8 cellular contexts compared by ENCODE assay signal in the genomic region with DNA sequence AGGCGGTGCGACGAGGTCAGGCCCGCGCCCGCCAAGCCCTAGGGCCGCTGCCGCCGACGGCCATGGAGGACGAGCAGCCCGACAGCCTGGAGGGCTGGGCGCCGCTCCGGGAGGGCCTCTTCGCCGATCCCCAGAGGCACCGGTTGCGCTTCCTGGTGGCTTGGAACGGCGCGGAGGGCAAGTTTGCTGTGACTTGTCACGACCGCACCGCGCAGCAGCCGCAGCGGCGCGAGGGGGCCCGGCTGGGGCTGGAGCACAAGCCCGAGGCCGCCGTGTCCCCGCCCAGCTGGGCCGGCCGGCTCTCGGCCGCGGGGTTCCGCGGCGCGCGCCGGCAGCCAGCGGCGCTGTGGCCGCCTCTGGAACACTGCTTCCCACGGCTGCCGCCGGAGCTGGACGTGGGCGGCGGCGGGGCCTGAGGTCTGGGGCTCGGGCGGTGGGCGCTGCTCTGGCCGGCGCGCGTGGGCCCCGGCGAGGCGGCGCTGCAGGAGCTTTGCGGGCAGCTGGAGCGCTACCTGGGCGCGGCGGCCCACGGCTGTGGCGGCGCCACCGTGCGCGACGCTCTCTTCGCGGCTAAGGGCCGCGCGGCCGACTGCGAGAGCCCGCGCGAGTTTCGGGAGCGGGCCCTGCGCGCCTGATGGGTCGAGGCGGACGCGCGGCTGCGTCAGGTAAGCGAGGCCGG. TPM values are rescaled to one million over a fixed set of nuclear protein-coding genes. Genes with fewer than 3 reads are reported as not detected.
DNase-seq lines count a peak whose midpoint lies in the region; ATAC-seq, FAIRE-seq and TF ChIP-seq lines count a peak whose summit lies in the region.
"Not testable (repeated sequence)": the region's sequence is repeated elsewhere in the genome, so short reads cannot be mapped to it uniquely, and the experiment has no call there.

No MANE protein-coding gene starts in this region.

- H3K23me2 ChIP-seq in H1 (ENCODE audit: low read depth, low read length) = not testable (repeated sequence)

- H3K36me3 Mint-ChIP-seq in activated T-helper 1 cell treated with anti-CD3 and anti-CD28 coated beads, Interleukin-12 subunit alpha, Interleukin-12 subunit beta, Interleukin-2, Interleukin-4 antibody, amounts not matched to agents 30 ng/mL and 10 ng/mL and 1 ng/mL, durations not matched to agents 14 hours and 24 hours and 36 hours (ENCODE audit: low read depth) = not testable (repeated sequence)

- not testable (repeated sequence) for FAIRE-seq in H1 (lab: Jason Lieb, UNC)

- H4K5ac ChIP-seq in H1 (ENCODE audit: insufficient read length, low read depth, low read length) = not testable (repeated sequence)

- not testable (repeated sequence) for H3K36me3 ChIP-seq in H1 (ENCODE audit: control insufficient read depth in 2 of 4, insufficient read depth in 4 of 4, low read length in 3 of 4); kidney epithelial cell (ENCODE audit: control insufficient read depth, insufficient read depth, low read length); rectal smooth muscle tissue (ENCODE audit: control insufficient read depth, insufficient read depth, low read length); uterus

- H2BK5ac ChIP-seq in H1 (ENCODE audit: low read depth, low read length) = not testable (repeated sequence)

- POLR2A ChIA-PET in H1 (lab: Charles Lee; ENCODE audit: partially characterized antibody) = not testable (repeated sequence)

- H3K4me3 ChIP-seq in GM08714 (ENCODE audit: low read length) = peak overlapping the region; percentile 36; the same call in 1 of the 2 replicates
- H3K4me3 ChIP-seq in H1 (ENCODE audit: extremely low read depth in 1 of 4, insufficient read depth in 2 of 4, low read depth in 3 of 4, low read length in 4 of 4) = peak overlapping the region in 2 of 4 experiments; percentile 34 to 48; a peak in 5 of 8 replicates
- peak overlapping the region; percentile 35 for H3K4me3 ChIP-seq in kidney epithelial cell (ENCODE audit: low read depth, low read length)
- peak overlapping the region; percentile 27 for H3K4me3 ChIP-seq in rectal smooth muscle tissue (ENCODE audit: low read length)
- peak overlapping the region; percentile 27 to 54 for H3K4me3 ChIP-seq in uterus

- DNase-seq in OCI-M1 (lab: John Stamatoyannopoulos, UW) (peak; percentile 38), H1 (ENCODE audit: low read depth in 1 of 2, low spot score in 2 of 2) (peak in 1 of 2 experiments; percentile 65), uterus (peak in 1 of 2 donors; percentile 47)
- not testable (repeated sequence) for DNase-seq in activated T-helper 1 cell treated with anti-CD3 and anti-CD28 coated beads, Interleukin-12 subunit alpha, Interleukin-12 subunit beta, Interleukin-2, Interleukin-4 antibody, amounts not matched to agents 30 ng/mL and 10 ng/mL and 1 ng/mL, durations not matched to agents 14 hours and 24 hours and 36 hours (ENCODE audit: low spot score); kidney epithelial cell (ENCODE audit: low read depth)

- TF ChIP-seq EP300 in H1 (IDR thresholded peaks at IDR 0.05; ENCODE audit: borderline replicate concordance in 1 of 2, low read depth in 2 of 2, low read length in 2 of 2) = not testable (repeated sequence)

- H3K9ac ChIP-seq in H1 (replicated peaks in 1 of 4; ENCODE audit: extremely low read depth in 1 of 4, low read depth in 3 of 4, low read length in 3 of 4); rectal smooth muscle tissue (ENCODE audit: low read length): not testable (repeated sequence)

- H3K27me3 ChIP-seq in H1 (replicated peaks in 1 of 4; ENCODE audit: control insufficient read depth in 3 of 4, extremely low read depth in 1 of 4, insufficient read depth in 3 of 4, low read length in 3 of 4); kidney epithelial cell (ENCODE audit: control insufficient read depth, insufficient read depth, low read length); rectal smooth muscle tissue (ENCODE audit: control insufficient read depth, insufficient read depth, low read length); uterus: not testable (repeated sequence)

- not testable (repeated sequence) for H2BK12ac ChIP-seq in H1 (ENCODE audit: low read depth, low read length)

- not testable (repeated sequence) for H2BK15ac ChIP-seq in H1 (ENCODE audit: low read length)

- H3K79me2 ChIP-seq in H1 (ENCODE audit: control insufficient read depth in 1 of 2, insufficient read depth in 2 of 2, low read length in 2 of 2) = not testable (repeated sequence)

- CTCF ChIA-PET in H1 (lab: Charles Lee; ENCODE audit: partially characterized antibody) = not testable (repeated sequence)

- not testable (repeated sequence) for H4K8ac ChIP-seq in H1 (ENCODE audit: extremely low read depth, insufficient read depth, low read length)

- not testable (repeated sequence) for TF ChIP-seq RAD21 in H1 (IDR thresholded peaks at IDR 0.05 in 1 of 2, conservative IDR thresholded peaks at IDR 0.05 in 1 of 2; ENCODE audit: low read depth in 2 of 2, low read length in 2 of 2)

- peak overlapping the region; percentile 37 for H3K4me3 Mint-ChIP-seq in activated T-helper 1 cell treated with anti-CD3 and anti-CD28 coated beads, Interleukin-12 subunit alpha, Interleukin-12 subunit beta, Interleukin-2, Interleukin-4 antibody, amounts not matched to agents 30 ng/mL and 10 ng/mL and 1 ng/mL, durations not matched to agents 14 hours and 24 hours and 36 hours

- WGBS in H1 (ENCODE audit: extremely low coverage in 1 of 2, insufficient coverage in 1 of 2, insufficient read length in 1 of 2, insufficient replicate concordance in 2 of 2, low coverage in 1 of 2, low lambda C conversion rate in 2 of 2, missing lambda C conversion rate in 1 of 2), 2 experiments = no CpG with 5 or more reads among the region's 101 CpGs

- H3K9me3 Mint-ChIP-seq in activated T-helper 1 cell treated with anti-CD3 and anti-CD28 coated beads, Interleukin-12 subunit alpha, Interleukin-12 subunit beta, Interleukin-2, Interleukin-4 antibody, amounts not matched to agents 30 ng/mL and 10 ng/mL and 1 ng/mL, durations not matched to agents 14 hours and 24 hours and 36 hours = not testable (repeated sequence)

- intact Hi-C loops in activated T-helper 1 cell treated with anti-CD3 and anti-CD28 coated beads, Interleukin-12 subunit alpha, Interleukin-12 subunit beta, Interleukin-2, Interleukin-4 antibody, amounts not matched to agents 30 ng/mL and 10 ng/mL and 1 ng/mL, durations not matched to agents 14 hours and 24 hours and 36 hours (cut with micrococcal nuclease); uterus (cut with DNase I; ENCODE audit: low total_unique reads): not testable (repeated sequence)

- not testable (repeated sequence) for H2BK20ac ChIP-seq in H1 (ENCODE audit: low read length)

- not testable (repeated sequence) for H4K20me1 ChIP-seq in H1 (replicated peaks in 1 of 2; ENCODE audit: control insufficient read depth in 1 of 2, insufficient read depth in 2 of 2, low read length in 2 of 2)

- H3K79me1 ChIP-seq in H1 (ENCODE audit: low read depth, low read length) = not testable (repeated sequence)

- not testable (repeated sequence) for H3K27ac Mint-ChIP-seq in activated T-helper 1 cell treated with anti-CD3 and anti-CD28 coated beads, Interleukin-12 subunit alpha, Interleukin-12 subunit beta, Interleukin-2, Interleukin-4 antibody, amounts not matched to agents 30 ng/mL and 10 ng/mL and 1 ng/mL, durations not matched to agents 14 hours and 24 hours and 36 hours

- not testable (repeated sequence) for H2AFZ ChIP-seq in H1 (ENCODE audit: low read length)

- not testable (repeated sequence) for H4K91ac ChIP-seq in H1 (replicated peaks; ENCODE audit: insufficient read length, low read length)

- TF ChIP-seq POLR2A in H1 (IDR thresholded peaks at IDR 0.05; ENCODE audit: control extremely low read depth in 1 of 2, low read depth in 2 of 2, low read length in 2 of 2) = not testable (repeated sequence)
- peak in 1 of 2 donors; percentile 21 for TF ChIP-seq POLR2A in uterus (IDR thresholded peaks at IDR 0.05)

- H3K27ac ChIP-seq in H1 (ENCODE audit: low read depth, low read length) = not testable (repeated sequence)
- H3K27ac ChIP-seq in rectal smooth muscle tissue (ENCODE audit: low read depth, low read length) = peak overlapping the region; percentile 61
- peak overlapping the region; percentile 92 to 96 for H3K27ac ChIP-seq in uterus

- not testable (repeated sequence) for TF ChIP-seq CTCF in H1 (IDR thresholded peaks at IDR 0.05; ENCODE audit: control extremely low read depth in 1 of 3, insufficient read depth in 1 of 3, low read depth in 1 of 3, low read length in 3 of 3); kidney epithelial cell (IDR thresholded peaks at IDR 0.05; ENCODE audit: insufficient read depth, low read length, poor library complexity, severe bottlenecking); uterus (IDR thresholded peaks at IDR 0.05)

- H3K14ac ChIP-seq in H1 (ENCODE audit: insufficient read length) = not testable (repeated sequence)

- H2BK120ac ChIP-seq in H1 (replicated peaks; ENCODE audit: low read depth, low read length) = not testable (repeated sequence)

- H3K9me3 ChIP-seq in H1 (ENCODE audit: insufficient read depth in 2 of 2, low read depth in 1 of 2, low read length in 1 of 2); uterus: not testable (repeated sequence)

- H3K18ac ChIP-seq in H1 (ENCODE audit: extremely low read depth, low read length) = not testable (repeated sequence)

- not testable (repeated sequence) for H3K4me1 ChIP-seq in H1 (replicated peaks in 1 of 4; ENCODE audit: control insufficient read depth in 3 of 4, insufficient read depth in 4 of 4, low read length in 3 of 4); rectal smooth muscle tissue (ENCODE audit: control insufficient read depth, insufficient read depth, low read length); uterus

- H3K4me1 Mint-ChIP-seq in activated T-helper 1 cell treated with anti-CD3 and anti-CD28 coated beads, Interleukin-12 subunit alpha, Interleukin-12 subunit beta, Interleukin-2, Interleukin-4 antibody, amounts not matched to agents 30 ng/mL and 10 ng/mL and 1 ng/mL, durations not matched to agents 14 hours and 24 hours and 36 hours (ENCODE audit: low read depth) = not testable (repeated sequence)

- peak; percentile 70 for ATAC-seq in HG02798 (IDR thresholded peaks at IDR 0.05; ENCODE audit: poor library complexity, unreplicated experiment)

- not testable (repeated sequence) for H3K4ac ChIP-seq in H1 (replicated peaks; ENCODE audit: insufficient read length, low read depth, low read length)

- not testable (repeated sequence) for H2AK5ac ChIP-seq in H1 (ENCODE audit: low read depth, low read length)

- not testable (repeated sequence) for H3K23ac ChIP-seq in H1 (ENCODE audit: insufficient read length)

- H3K56ac ChIP-seq in H1 (replicated peaks; ENCODE audit: insufficient read length, low read depth, low read length) = not testable (repeated sequence)

- peaks cover 26% of the 10 kb centered on the region for H3K27me3 Mint-ChIP-seq in activated T-helper 1 cell treated with anti-CD3 and anti-CD28 coated beads, Interleukin-12 subunit alpha, Interleukin-12 subunit beta, Interleukin-2, Interleukin-4 antibody, amounts not matched to agents 30 ng/mL and 10 ng/mL and 1 ng/mL, durations not matched to agents 14 hours and 24 hours and 36 hours (ENCODE audit: insufficient read depth)

- H3K4me2 ChIP-seq in H1 (ENCODE audit: insufficient read depth in 1 of 2, low read depth in 2 of 2, low read length in 2 of 2) = peak overlapping the region in 1 of 2 experiments; percentile 42; a peak in 2 of 4 replicates

RNA-seq across cellular contexts. Expression of a gene that starts 25.4 kb away (rescaled TPM):
- 1.1 and 1.5 TPM in 2 replicates for total RNA-seq in activated T-helper 1 cell treated with anti-CD3 and anti-CD28 coated beads, Interleukin-12 subunit alpha, Interleukin-12 subunit beta, Interleukin-2, Interleukin-4 antibody, amounts not matched to agents 30 ng/mL and 10 ng/mL and 1 ng/mL, durations not matched to agents 14 hours and 24 hours and 36 hours
- not detected in 2 replicates for total RNA-seq in H1 (2021; fragmentation: NEBNext Ultra II Directional; extraction: Animal tissue kit (Norgen Biotek cat#: 25700))
- 0.05 TPM in 1 of 2 replicates, not detected in the other for polyA plus RNA-seq in H1 (2011; rRNA removed)
- not detected for polyA plus RNA-seq in H1 (2011; cell fraction: cytosol; rRNA removed)
- 0.21 TPM for polyA plus RNA-seq in H1 (2011; cell fraction: nucleus; rRNA removed)
- polyA plus RNA-seq in H1 (2012, experiment 1 of 2) = not detected in 4 replicates
- polyA plus RNA-seq in H1 (2012, experiment 2 of 2) = not detected
- 0.04 TPM for polyA plus RNA-seq in H1 (2013, experiment 1 of 2)
- polyA plus RNA-seq in H1 (2013, experiment 2 of 2) = 0.06 TPM
- not detected in 2 replicates for polyA minus RNA-seq in H1 (2011; rRNA and poly(A)+ RNA removed)
- not detected for polyA minus RNA-seq in H1 (2011; cell fraction: cytosol; rRNA and poly(A)+ RNA removed)
- polyA minus RNA-seq in H1 (2011; cell fraction: nucleus; rRNA and poly(A)+ RNA removed) = not detected
- total RNA-seq in kidney epithelial cell (not detected in 2 replicates), uterus (1 to 10 TPM in 2 of 4 donors, under 1 TPM in 1, not detected in 1; 0.26 to 5.1 (median 4.2) TPM)
